In the genomic region with DNA sequence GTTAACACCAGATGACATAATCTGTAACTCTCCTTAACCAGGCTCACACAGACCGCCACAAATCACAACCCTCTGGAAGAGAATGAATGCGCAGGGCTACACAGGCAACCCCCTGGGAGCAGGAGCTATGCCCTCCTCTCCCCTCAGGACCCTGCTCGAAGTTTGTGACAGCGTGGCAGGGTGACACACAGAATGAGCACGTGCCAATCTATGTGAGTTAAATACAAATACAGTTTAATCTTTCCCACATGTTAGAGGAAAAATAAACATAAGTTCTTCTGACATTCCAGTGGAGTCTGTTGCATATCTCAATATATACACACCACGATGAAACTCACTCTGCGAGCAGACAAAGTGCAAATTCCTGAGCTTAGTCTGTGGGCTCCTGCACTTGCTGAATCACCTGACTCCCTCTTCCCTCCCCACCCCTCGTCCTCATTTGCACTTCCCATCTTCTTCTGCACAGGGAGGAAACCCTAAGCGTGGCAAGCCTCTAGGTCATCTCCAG, we compare ENCODE assay signal across 9 cellular contexts. TPM values are rescaled to one million over a fixed set of nuclear protein-coding genes. Genes with fewer than 3 reads are reported as not detected.
DNase-seq lines count a peak whose midpoint lies in the region; ATAC-seq and TF ChIP-seq lines count a peak whose summit lies in the region.
"Had no signal": no experiment of that assay in that cellular context is flagged by ENCODE, and none has a peak within 500 bp of the region (broad histone marks: within the 10 kb centered on the region; RNA-seq: fewer than 3 reads in every experiment).

No MANE protein-coding gene starts in this region.

- no peaks in the 10 kb centered on the region for H3K9me3 Mint-ChIP-seq in stimulated activated memory B cell treated with anti-CD40 and anti-IgM and Interleukin-4, amounts not matched to agents 10 μg/mL and 1 μg/mL and 100 μg/mL, for 72 hours
- H3K9me3 Mint-ChIP-seq: dendritic cell treated with granulocyte-macrophage colony-stimulating factor and Interleukin-4, amounts not matched to agents 40 ng/mL and 50 ng/mL, for 4 days had no signal

- no peak overlapping the region for H3K9ac ChIP-seq in smooth muscle cell (ENCODE audit: low read depth)
- H3K9ac ChIP-seq: KMS-11 had no signal

- DNase-seq in WERI-Rb-1 = peak; percentile 59
- DNase-seq in fibroblast of villous mesenchyme (ENCODE audit: low read depth) = peak; percentile 89
- no peak for DNase-seq in smooth muscle cell (lab: John Stamatoyannopoulos, UW; ENCODE audit: unreplicated experiment)
- no peak for DNase-seq in GOT3 (lab: John Stamatoyannopoulos, UW)
- no peak for DNase-seq in NCI-H2227 treated with DMSO at 0.1 percent for 48 hours (lab: John Stamatoyannopoulos, UW)

- H3K4me3 ChIP-seq in HEK293 (ENCODE audit: low read depth, low read length) (no peak overlapping the region), WERI-Rb-1 (ENCODE audit: low read depth, low read length) (no peak overlapping the region), fibroblast of villous mesenchyme (ENCODE audit: low read depth, low read length) (no peak overlapping the region), smooth muscle cell (no peak overlapping the region)

- CTCF ChIA-PET in HEK293 (lab: Yijun Ruan, JAX) = interaction anchor here (0.7 kb wide), 1 partner anchor 35 kb away, joined by 5 read pairs; no protein-coding TSS in a partner anchor

- H3K9me3 ChIP-seq in HEK293 (ENCODE audit: control insufficient read depth, insufficient read depth, low read depth, low read length) (no peaks in the 10 kb centered on the region), WERI-Rb-1 (ENCODE audit: severe bottlenecking) (no peaks in the 10 kb centered on the region), smooth muscle cell (replicated peaks; ENCODE audit: low read depth) (no peaks in the 10 kb centered on the region)

- 28% methylated on average over 9 of the region's 9 CpGs for WGBS in smooth muscle cell (ENCODE audit: low lambda C conversion rate)

- no peak overlapping the region for H3K4me3 Mint-ChIP-seq in stimulated activated memory B cell treated with anti-CD40 and anti-IgM and Interleukin-4, amounts not matched to agents 10 μg/mL and 1 μg/mL and 100 μg/mL, for 72 hours
- H3K4me3 Mint-ChIP-seq: dendritic cell treated with granulocyte-macrophage colony-stimulating factor and Interleukin-4, amounts not matched to agents 40 ng/mL and 50 ng/mL, for 4 days had no signal

- no peak for TF ChIP-seq CTCF in HEK293 (tag by site-specific recombination; IDR thresholded peaks at IDR 0.05)
- TF ChIP-seq CTCF in WERI-Rb-1 (IDR thresholded peaks at IDR 0.05; ENCODE audit: low read depth, low read length) = no peak
- TF ChIP-seq CTCF in fibroblast of villous mesenchyme (IDR thresholded peaks at IDR 0.05; ENCODE audit: insufficient read depth, low read depth, low read length) = no peak
- no peak for TF ChIP-seq CTCF in smooth muscle cell (IDR thresholded peaks at IDR 0.05; ENCODE audit: borderline replicate concordance, insufficient read depth, poor library complexity, severe bottlenecking)

- POLR2A ChIA-PET in HEK293 (lab: Yijun Ruan, JAX) = no interaction called here

- H3K4me2 ChIP-seq in smooth muscle cell = peak overlapping the region; percentile 50
- H3K4me2 ChIP-seq: KMS-11 had no signal

- H3K79me2 ChIP-seq in smooth muscle cell (ENCODE audit: low read depth) = peaks cover 69% of the 10 kb centered on the region

- no peak overlapping the region for H3K27ac Mint-ChIP-seq in stimulated activated memory B cell treated with anti-CD40 and anti-IgM and Interleukin-4, amounts not matched to agents 10 μg/mL and 1 μg/mL and 100 μg/mL, for 72 hours
- H3K27ac Mint-ChIP-seq: dendritic cell treated with granulocyte-macrophage colony-stimulating factor and Interleukin-4, amounts not matched to agents 40 ng/mL and 50 ng/mL, for 4 days had no signal

- H3K4me1 Mint-ChIP-seq in stimulated activated memory B cell treated with anti-CD40 and anti-IgM and Interleukin-4, amounts not matched to agents 10 μg/mL and 1 μg/mL and 100 μg/mL, for 72 hours = no peaks in the 10 kb centered on the region

- no peaks in the 10 kb centered on the region for H3K27me3 Mint-ChIP-seq in stimulated activated memory B cell treated with anti-CD40 and anti-IgM and Interleukin-4, amounts not matched to agents 10 μg/mL and 1 μg/mL and 100 μg/mL, for 72 hours
- H3K27me3 Mint-ChIP-seq: dendritic cell treated with granulocyte-macrophage colony-stimulating factor and Interleukin-4, amounts not matched to agents 40 ng/mL and 50 ng/mL, for 4 days had no signal

- 0 out of 2 replicates have a peak, but pooled peaks cover 2% of the 10 kb centered on the region for H3K4me1 ChIP-seq in HEK293 (ENCODE audit: control insufficient read depth, insufficient read depth, low read length)
- peaks cover 3% of the 10 kb centered on the region for H3K4me1 ChIP-seq in smooth muscle cell (ENCODE audit: low read depth)

- H3F3A ChIP-seq in smooth muscle cell (ENCODE audit: low read depth) = no peaks in the 10 kb centered on the region

- H3K36me3 ChIP-seq in HEK293 (ENCODE audit: control insufficient read depth in 2 of 2, insufficient read depth in 1 of 2, low read length in 2 of 2) (no peaks in the 10 kb centered on the region), WERI-Rb-1 (no peaks in the 10 kb centered on the region), smooth muscle cell (ENCODE audit: low read depth) (no peaks in the 10 kb centered on the region)

- H2AFZ ChIP-seq in smooth muscle cell (ENCODE audit: low read depth) = no peak overlapping the region

- peaks cover 100% of the 10 kb centered on the region for H4K20me1 ChIP-seq in smooth muscle cell (ENCODE audit: low read depth)

- no peak for ATAC-seq in stimulated activated memory B cell treated with anti-CD40 and anti-IgM and Interleukin-4, amounts not matched to agents 10 μg/mL and 1 μg/mL and 100 μg/mL, for 72 hours

- no peaks in the 10 kb centered on the region for H3K27me3 ChIP-seq in WERI-Rb-1 (ENCODE audit: insufficient read depth, low read depth, severe bottlenecking)
- no peaks in the 10 kb centered on the region for H3K27me3 ChIP-seq in smooth muscle cell (ENCODE audit: low read depth)

- no peaks in the 10 kb centered on the region for H3K36me3 Mint-ChIP-seq in stimulated activated memory B cell treated with anti-CD40 and anti-IgM and Interleukin-4, amounts not matched to agents 10 μg/mL and 1 μg/mL and 100 μg/mL, for 72 hours

- H3K27ac ChIP-seq in HEK293 (ENCODE audit: extremely low read depth, low read depth, low read length) = no peak overlapping the region
- no peak overlapping the region for H3K27ac ChIP-seq in WERI-Rb-1
- H3K27ac ChIP-seq in smooth muscle cell (ENCODE audit: low read depth) = peak overlapping the region; percentile 78
- H3K27ac ChIP-seq: KMS-11 had no signal

TF ChIP-seq in HEK293, 187 proteins besides CTCF, POLR2A, EP300 and RAD21:
- TF ChIP-seq, protein P1, sequence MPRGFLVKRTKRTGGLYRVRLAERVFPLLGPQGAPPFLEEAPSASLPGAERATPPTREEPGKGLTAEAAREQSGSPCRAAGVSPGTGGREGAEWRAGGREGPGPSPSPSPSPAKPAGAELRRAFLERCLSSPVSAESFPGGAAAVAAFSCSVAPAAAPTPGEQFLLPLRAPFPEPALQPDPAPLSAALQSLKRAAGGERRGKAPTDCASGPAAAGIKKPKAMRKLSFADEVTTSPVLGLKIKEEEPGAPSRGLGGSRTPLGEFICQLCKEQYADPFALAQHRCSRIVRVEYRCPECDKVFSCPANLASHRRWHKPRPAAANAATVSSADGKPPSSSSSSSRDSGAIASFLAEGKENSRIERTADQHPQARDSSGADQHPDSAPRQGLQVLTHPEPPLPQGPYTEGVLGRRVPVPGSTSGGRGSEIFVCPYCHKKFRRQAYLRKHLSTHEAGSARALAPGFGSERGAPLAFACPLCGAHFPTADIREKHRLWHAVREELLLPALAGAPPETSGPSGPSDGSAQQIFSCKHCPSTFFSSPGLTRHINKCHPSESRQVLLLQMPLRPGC (tag by site-specific recombination; IDR thresholded peaks at IDR 0.05) = peak; percentile 51; the same call in 1 of the 2 replicates
- TF ChIP-seq KLF1 (tag by site-specific recombination; IDR thresholded peaks at IDR 0.05) = no peak

RNA-seq across cellular contexts. Expression of gene BCAT1, which starts 37.6 kb away (rescaled TPM):
- 199 and 229 TPM in 2 replicates for total RNA-seq in fibroblast of villous mesenchyme
- 174 and 200 TPM in 2 replicates for total RNA-seq in smooth muscle cell
- 57.4 and 78.2 TPM in 2 replicates for polyA plus RNA-seq in smooth muscle cell

Comparison
In these comparisons a context has a peak if more than half of its experiments do, and no peak if none do; other contexts are left out.
1. DNase-seq: peak in WERI-Rb-1 (single experiment) and fibroblast of villous mesenchyme (single experiment); none in smooth muscle cell (single experiment), GOT3 (single experiment) and NCI-H2227 treated with DMSO at 0.1 percent for 48 hours (single experiment).